ENCODE assay signal across 17 cellular contexts in genomic region chr3:124788254-124788745, GRCh38. TPM values are rescaled to one million over a fixed set of nuclear protein-coding genes. Genes with fewer than 3 reads are reported as not detected.
DNase-seq lines count a peak whose midpoint lies in the region; ATAC-seq and TF ChIP-seq lines count a peak whose summit lies in the region.
"Had no signal": no experiment of that assay in that cellular context is flagged by ENCODE, and none has a peak within 500 bp of the region (broad histone marks: within the 10 kb centered on the region; RNA-seq: fewer than 3 reads in every experiment).

No MANE protein-coding gene starts in this region.

- H3K4me1 Mint-ChIP-seq in activated naive CD8-positive, alpha-beta T cell treated with anti-CD3 and anti-CD28 coated beads, Interleukin-2, amount 50 U/mL, for 24 hours = peaks cover 46% of the 10 kb centered on the region
- H3K4me1 Mint-ChIP-seq in activated naive CD8-positive, alpha-beta T cell treated with anti-CD3 and anti-CD28 coated beads for 36 hours = peaks cover 12% of the 10 kb centered on the region
- H3K4me1 Mint-ChIP-seq in nephron = peaks cover 53% of the 10 kb centered on the region
- peaks cover 12% of the 10 kb centered on the region for H3K4me1 Mint-ChIP-seq in mesothelial cell of epicardium

- H3K27me3 Mint-ChIP-seq in activated naive CD8-positive, alpha-beta T cell treated with anti-CD3 and anti-CD28 coated beads, Interleukin-2, amount 50 U/mL, for 24 hours = peaks cover 4% of the 10 kb centered on the region
- H3K27me3 Mint-ChIP-seq in activated naive CD8-positive, alpha-beta T cell treated with anti-CD3 and anti-CD28 coated beads for 36 hours = peaks cover 6% of the 10 kb centered on the region
- H3K27me3 Mint-ChIP-seq in nephron (ENCODE audit: low read depth) (peaks cover 4% of the 10 kb centered on the region), mesothelial cell of epicardium (ENCODE audit: low read depth) (no peaks in the 10 kb centered on the region)

- DNase-seq in activated naive CD8-positive, alpha-beta T cell treated with anti-CD3 and anti-CD28 coated beads, Interleukin-2, amount 50 U/mL, for 24 hours = no peak
- DNase-seq in activated naive CD8-positive, alpha-beta T cell treated with anti-CD3 and anti-CD28 coated beads for 36 hours = no peak
- DNase-seq in SK-N-MC (ENCODE audit: low read depth, low spot score) = no peak
- no peak for DNase-seq in tibial artery
- no peak for DNase-seq in mesothelial cell of epicardium (ENCODE audit: low spot score in 2 of 2, unreplicated experiment in 2 of 2)
- DNase-seq: 8988T, C1 segment of cervical spinal cord, H7, KG1, MG63, NCI-H1930, NCI-H2171, NCI-H446 treated with DMSO at 0.1 percent for 48 hours, NCI-H774 had no signal

- no peak overlapping the region for H3K4me3 Mint-ChIP-seq in activated naive CD8-positive, alpha-beta T cell treated with anti-CD3 and anti-CD28 coated beads, Interleukin-2, amount 50 U/mL, for 24 hours
- no peak overlapping the region for H3K4me3 Mint-ChIP-seq in activated naive CD8-positive, alpha-beta T cell treated with anti-CD3 and anti-CD28 coated beads for 36 hours
- H3K4me3 Mint-ChIP-seq in nephron (no peak overlapping the region), mesothelial cell of epicardium (no peak overlapping the region)

- H3K9ac ChIP-seq in SK-N-MC (ENCODE audit: insufficient read length) = no peak overlapping the region

- TF ChIP-seq CTCF in nephron (IDR thresholded peaks at IDR 0.05; ENCODE audit: unreplicated experiment in 3 of 3) (no peak), tibial artery (IDR thresholded peaks at IDR 0.05) (no peak), mesothelial cell of epicardium (IDR thresholded peaks at IDR 0.05; ENCODE audit: unreplicated experiment) (no peak)

- H3K27ac ChIP-seq in SK-N-MC (peak overlapping the region; percentile 43), tibial artery (peak overlapping the region; percentile 39 to 73)

- H3K36me3 Mint-ChIP-seq in activated naive CD8-positive, alpha-beta T cell treated with anti-CD3 and anti-CD28 coated beads, Interleukin-2, amount 50 U/mL, for 24 hours (ENCODE audit: low read depth) = no peaks in the 10 kb centered on the region
- H3K36me3 Mint-ChIP-seq in activated naive CD8-positive, alpha-beta T cell treated with anti-CD3 and anti-CD28 coated beads for 36 hours = no peaks in the 10 kb centered on the region
- peaks cover 5% of the 10 kb centered on the region for H3K36me3 Mint-ChIP-seq in nephron (ENCODE audit: low read depth)
- peaks cover 2% of the 10 kb centered on the region for H3K36me3 Mint-ChIP-seq in mesothelial cell of epicardium

- peak overlapping the region; percentile 62 for H3K27ac Mint-ChIP-seq in activated naive CD8-positive, alpha-beta T cell treated with anti-CD3 and anti-CD28 coated beads, Interleukin-2, amount 50 U/mL, for 24 hours
- no peak overlapping the region for H3K27ac Mint-ChIP-seq in activated naive CD8-positive, alpha-beta T cell treated with anti-CD3 and anti-CD28 coated beads for 36 hours
- H3K27ac Mint-ChIP-seq in nephron = peak overlapping the region in 2 of 3 experiments; percentile 9 to 37
- H3K27ac Mint-ChIP-seq in mesothelial cell of epicardium = no peak overlapping the region

- no peaks in the 10 kb centered on the region for H3K9me3 Mint-ChIP-seq in activated naive CD8-positive, alpha-beta T cell treated with anti-CD3 and anti-CD28 coated beads, Interleukin-2, amount 50 U/mL, for 24 hours
- no peaks in the 10 kb centered on the region for H3K9me3 Mint-ChIP-seq in activated naive CD8-positive, alpha-beta T cell treated with anti-CD3 and anti-CD28 coated beads for 36 hours
- H3K9me3 Mint-ChIP-seq in nephron = no peaks in the 10 kb centered on the region
- H3K9me3 Mint-ChIP-seq in mesothelial cell of epicardium = no peaks in the 10 kb centered on the region

- intact Hi-C loops in tibial artery (cut with DNase I; ENCODE audit: low total_unique reads) = loop anchor here (10.0 kb wide), 1 partner anchor 267 kb away; the partner anchor contains the start of gene HEG1

- H3K36me3 ChIP-seq in SK-N-MC (ENCODE audit: insufficient read depth, low read length) (no peaks in the 10 kb centered on the region), tibial artery (peaks cover 0 to 5% (median 5%) of the 10 kb centered on the region in 3 donors)
- H3K36me3 ChIP-seq: MG63 had no signal

- no peaks in the 10 kb centered on the region for H3K27me3 ChIP-seq in tibial artery
- H3K27me3 ChIP-seq: MG63 had no signal

- H3K9me3 ChIP-seq in SK-N-MC (ENCODE audit: low read depth, low read length) (no peaks in the 10 kb centered on the region), tibial artery (no peaks in the 10 kb centered on the region)
- H3K9me3 ChIP-seq: MG63 had no signal

- peaks cover 0 to 79% (median 60%) of the 10 kb centered on the region in 4 donors for H3K4me1 ChIP-seq in tibial artery

- ATAC-seq in activated naive CD8-positive, alpha-beta T cell treated with anti-CD3 and anti-CD28 coated beads, Interleukin-2, amount 50 U/mL, for 24 hours = no peak
- ATAC-seq in GM18511 (IDR thresholded peaks at IDR 0.05; ENCODE audit: unreplicated experiment) = no peak
- ATAC-seq in HG02610 (IDR thresholded peaks at IDR 0.05; ENCODE audit: unreplicated experiment) = no peak

- H3K4me3 ChIP-seq in SK-N-MC (no peak overlapping the region), tibial artery (no peak overlapping the region)
- H3K4me3 ChIP-seq: MG63 had no signal

RNA-seq across cellular contexts. Expression of gene UMPS, which starts 58.0 kb away (rescaled TPM):
- total RNA-seq in activated naive CD8-positive, alpha-beta T cell treated with anti-CD3 and anti-CD28 coated beads for 36 hours = 10 to 100 TPM; 88.6 to 94.0 TPM
- total RNA-seq in mesothelial cell of epicardium = 35.9 to 40.7 TPM (median 37.3 TPM) in 3 replicates

Comparison
In these comparisons a context has a peak if more than half of its experiments do, and no peak if none do; other contexts are left out.
1. H3K27ac Mint-ChIP-seq: peak in activated naive CD8-positive, alpha-beta T cell treated with anti-CD3 and anti-CD28 coated beads, Interleukin-2, amount 50 U/mL, for 24 hours (single experiment) and nephron (2 of 3); none in activated naive CD8-positive, alpha-beta T cell treated with anti-CD3 and anti-CD28 coated beads for 36 hours (single experiment) and mesothelial cell of epicardium (single experiment).